Comparison of ENCODE assay signal across 8 cellular contexts in genomic region chr17:17641621-17642409, GRCh38. TPM values are rescaled to one million over a fixed set of nuclear protein-coding genes. Genes with fewer than 3 reads are reported as not detected.
A peak's percentile ranks its signal among the peaks of the same experiment; 100 is the strongest.
DNase-seq lines count a peak whose midpoint lies in the region; ATAC-seq and TF ChIP-seq lines count a peak whose summit lies in the region.

No MANE protein-coding gene starts in this region.

- peak; percentile 90 to 94 for ATAC-seq in stimulated activated naive B cell treated with anti-CD40 and anti-IgM and Interleukin-4, amounts not matched to agents 10 μg/mL and 1 μg/mL and 100 μg/mL, for 72 hours (replicated peaks)
- no peak for ATAC-seq in HG03045 (IDR thresholded peaks at IDR 0.05; ENCODE audit: unreplicated experiment)

- peak; percentile 70 to 95 (median 90) for TF ChIP-seq CTCF in Peyer's patch (IDR thresholded peaks at IDR 0.05)
- peak; percentile 93 for TF ChIP-seq CTCF in fibroblast of mammary gland (conservative IDR thresholded peaks at IDR 0.05; ENCODE audit: control insufficient read depth, insufficient read depth, low read depth, low read length)
- peak; percentile 84 to 89 (median 85) for TF ChIP-seq CTCF in nephron (IDR thresholded peaks at IDR 0.05; ENCODE audit: unreplicated experiment in 3 of 3)

- no peaks in the 10 kb centered on the region for H3K4me1 ChIP-seq in Peyer's patch

- H3K4me1 Mint-ChIP-seq in activated T-cell treated with anti-CD3 and anti-CD28 coated beads, Interleukin-2, amount 50 U/mL, for 24 hours (ENCODE audit: low read depth) = no peaks in the 10 kb centered on the region
- peaks cover 7% of the 10 kb centered on the region for H3K4me1 Mint-ChIP-seq in nephron
- H3K4me1 Mint-ChIP-seq in stimulated activated naive B cell treated with anti-CD40 and anti-IgM and Interleukin-4, amounts not matched to agents 10 μg/mL and 1 μg/mL and 100 μg/mL, for 72 hours = no peaks in the 10 kb centered on the region

- H3K27ac ChIP-seq in Peyer's patch = no peak overlapping the region

- DNase-seq in DMS53 (lab: John Stamatoyannopoulos, UW) (peak; percentile 84), LHCN-M2 (ENCODE audit: low read depth) (peak; percentile 64), Peyer's patch (peak; percentile 65 to 92 (median 81)), fibroblast of mammary gland (ENCODE audit: low read depth) (peak; percentile 79)
- DNase-seq in activated T-cell treated with anti-CD3 and anti-CD28 coated beads, Interleukin-2, amount 50 U/mL, for 24 hours = peak; percentile 84
- DNase-seq in stimulated activated naive B cell treated with anti-CD40 and anti-IgM and Interleukin-4, amounts not matched to agents 10 μg/mL and 1 μg/mL and 100 μg/mL, for 72 hours = peak; percentile 48

- no peaks in the 10 kb centered on the region for H3K36me3 Mint-ChIP-seq in activated T-cell treated with anti-CD3 and anti-CD28 coated beads, Interleukin-2, amount 50 U/mL, for 24 hours (ENCODE audit: low read depth)
- H3K36me3 Mint-ChIP-seq in nephron (ENCODE audit: low read depth) = peaks cover 4% of the 10 kb centered on the region
- H3K36me3 Mint-ChIP-seq in stimulated activated naive B cell treated with anti-CD40 and anti-IgM and Interleukin-4, amounts not matched to agents 10 μg/mL and 1 μg/mL and 100 μg/mL, for 72 hours = no peaks in the 10 kb centered on the region

- H3K4me3 ChIP-seq in Peyer's patch (no peak overlapping the region), fibroblast of mammary gland (ENCODE audit: control insufficient read depth, low read depth, low read length) (no peak overlapping the region)

- peaks cover 7% of the 10 kb centered on the region for H3K27me3 Mint-ChIP-seq in activated T-cell treated with anti-CD3 and anti-CD28 coated beads, Interleukin-2, amount 50 U/mL, for 24 hours
- no peaks in the 10 kb centered on the region for H3K27me3 Mint-ChIP-seq in nephron (ENCODE audit: low read depth)
- peaks cover 4 to 15% of the 10 kb centered on the region in 2 donors for H3K27me3 Mint-ChIP-seq in stimulated activated naive B cell treated with anti-CD40 and anti-IgM and Interleukin-4, amounts not matched to agents 10 μg/mL and 1 μg/mL and 100 μg/mL, for 72 hours

- H3K27ac Mint-ChIP-seq in activated T-cell treated with anti-CD3 and anti-CD28 coated beads, Interleukin-2, amount 50 U/mL, for 24 hours = no peak overlapping the region
- H3K27ac Mint-ChIP-seq in nephron = no peak overlapping the region
- no peak overlapping the region for H3K27ac Mint-ChIP-seq in stimulated activated naive B cell treated with anti-CD40 and anti-IgM and Interleukin-4, amounts not matched to agents 10 μg/mL and 1 μg/mL and 100 μg/mL, for 72 hours

- H3K4me3 Mint-ChIP-seq in activated T-cell treated with anti-CD3 and anti-CD28 coated beads, Interleukin-2, amount 50 U/mL, for 24 hours = no peak overlapping the region
- H3K4me3 Mint-ChIP-seq in nephron = no peak overlapping the region
- H3K4me3 Mint-ChIP-seq in stimulated activated naive B cell treated with anti-CD40 and anti-IgM and Interleukin-4, amounts not matched to agents 10 μg/mL and 1 μg/mL and 100 μg/mL, for 72 hours = no peak overlapping the region

- no peak for TF ChIP-seq POLR2A in Peyer's patch (IDR thresholded peaks at IDR 0.05)

- no peaks in the 10 kb centered on the region for H3K9me3 ChIP-seq in Peyer's patch

- H3K27me3 ChIP-seq in Peyer's patch = no peaks in the 10 kb centered on the region

- no peaks in the 10 kb centered on the region for H3K36me3 ChIP-seq in Peyer's patch

- peaks cover 2% of the 10 kb centered on the region for H3K9me3 Mint-ChIP-seq in activated T-cell treated with anti-CD3 and anti-CD28 coated beads, Interleukin-2, amount 50 U/mL, for 24 hours
- H3K9me3 Mint-ChIP-seq in nephron = peaks cover 16% of the 10 kb centered on the region
- H3K9me3 Mint-ChIP-seq in stimulated activated naive B cell treated with anti-CD40 and anti-IgM and Interleukin-4, amounts not matched to agents 10 μg/mL and 1 μg/mL and 100 μg/mL, for 72 hours = peaks cover 0 to 3% of the 10 kb centered on the region in 2 donors

RNA-seq across cellular contexts. Expression of gene RAI1, which starts 39.4 kb away (rescaled TPM):
- total RNA-seq in LHCN-M2 (2014; rRNA removed) (7.5 and 10.3 TPM in 2 replicates), Peyer's patch (10 to 100 TPM; 12.8 to 51.2 (median 47.6) TPM)
- polyA plus RNA-seq in LHCN-M2 (2012) = 6.9 TPM

RNA-seq across cellular contexts. Expression of gene PEMT, which starts 50.3 kb away (rescaled TPM):
- total RNA-seq in LHCN-M2 (2014; rRNA removed) (35.4 and 44.8 TPM in 2 replicates), Peyer's patch (10 to 100 TPM in 3 of 4 donors, 1 to 10 TPM in 1; 9.9 to 25.0 (median 17.8) TPM)
- polyA plus RNA-seq in LHCN-M2 (2012) = 36.2 TPM
